8 cellular contexts compared by ENCODE assay signal in the genomic region with DNA sequence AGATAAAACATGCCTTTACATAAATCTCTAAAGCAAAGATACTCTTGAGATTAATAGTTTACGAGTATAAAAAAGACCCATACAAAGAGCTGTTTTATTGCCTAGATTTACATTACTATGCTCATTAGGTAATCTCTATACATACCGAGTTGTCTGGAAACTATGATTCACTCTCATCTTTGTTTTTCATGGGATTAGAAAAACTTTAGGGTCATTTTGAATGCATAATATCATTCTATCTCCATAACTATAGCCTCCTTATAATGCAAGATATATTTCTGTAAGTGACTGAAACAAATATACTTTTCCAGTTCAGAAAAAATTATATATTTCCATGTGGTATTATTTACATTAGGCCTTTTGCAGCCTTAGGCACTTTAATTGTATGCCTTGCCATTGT.
"Had no signal": no experiment of that assay in that cellular context is flagged by ENCODE, and none has a peak within 500 bp of the region (broad histone marks: within the 10 kb centered on the region; RNA-seq: fewer than 3 reads in every experiment).

No MANE protein-coding gene starts in this region.

- ATAC-seq: HepG2, K562 had no signal

- H3K4me1 Mint-ChIP-seq: IgD-negative memory B cell had no signal

- H3K27ac ChIP-seq: HL-60 had no signal

- H3K36me3 Mint-ChIP-seq: IgD-negative memory B cell had no signal

- H3K27ac Mint-ChIP-seq: IgD-negative memory B cell had no signal

- DNase-seq: IMR-90, KBM-7, KG1 had no signal

- H3K4me3 ChIP-seq: K562 had no signal

- H3K27me3 Mint-ChIP-seq: IgD-negative memory B cell had no signal

- H3K4me3 Mint-ChIP-seq: IgD-negative memory B cell had no signal

- FAIRE-seq: HepG2, HTR-8/SVneo, K562 had no signal
